19 cellular contexts compared by ENCODE assay signal in the genomic region with DNA sequence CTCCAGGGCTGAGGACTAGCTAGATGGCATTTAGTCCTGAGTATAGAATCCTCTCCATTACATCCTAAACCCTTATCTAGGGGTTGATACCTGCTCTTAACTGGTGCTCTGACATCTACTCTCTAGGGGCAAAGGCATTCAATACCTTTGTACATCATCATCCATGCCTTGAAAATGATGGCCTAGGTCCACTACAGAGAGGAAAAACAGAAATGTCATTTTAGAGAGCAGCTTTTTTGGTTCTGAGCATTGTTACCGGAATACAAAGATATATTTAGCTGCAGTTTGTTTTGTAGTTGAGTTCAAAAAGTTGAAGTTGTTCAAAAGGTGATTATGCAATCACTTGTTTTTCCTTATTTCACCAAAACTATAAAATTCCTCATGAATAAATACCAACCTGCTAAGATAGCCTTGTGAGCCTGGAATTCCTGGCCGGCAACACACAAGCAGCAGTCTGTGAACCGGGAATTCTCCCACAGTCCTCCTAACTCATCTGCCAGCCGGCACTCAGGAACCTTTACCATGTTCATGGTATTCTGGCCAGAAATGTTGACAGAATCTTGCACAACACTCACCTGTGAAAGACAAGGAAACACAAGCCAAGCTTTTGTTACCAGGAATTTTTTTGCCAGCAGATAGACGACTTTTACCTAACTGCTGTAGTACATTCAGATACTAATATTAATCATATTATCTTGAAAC. TPM values are rescaled to one million over a fixed set of nuclear protein-coding genes. Genes with fewer than 3 reads are reported as not detected.
DNase-seq lines count a peak whose midpoint lies in the region; ATAC-seq and TF ChIP-seq lines count a peak whose summit lies in the region.
"Had no signal": no experiment of that assay in that cellular context is flagged by ENCODE, and none has a peak within 500 bp of the region (broad histone marks: within the 10 kb centered on the region; RNA-seq: fewer than 3 reads in every experiment).

No MANE protein-coding gene starts in this region.

- H3K27ac Mint-ChIP-seq in activated T-helper 17 cell treated with anti-CD3 and anti-CD28 coated beads, Interleukin-2, amount 50 U/mL, for 72 hours: peak overlapping the region; percentile 41
- peak overlapping the region; percentile 7 to 59 for H3K27ac Mint-ChIP-seq in effector memory CD8-positive, alpha-beta T cell
- peak overlapping the region; percentile 53 for H3K27ac Mint-ChIP-seq in nephron progenitor cell
- H3K27ac Mint-ChIP-seq in activated CD4-positive, alpha-beta T cell treated with anti-CD3 and anti-CD28 coated beads, Interleukin-2, amount 10 ng/mL, durations not matched to agents 7 days and 5 days: no peak overlapping the region
- H3K27ac Mint-ChIP-seq: activated B cell treated with CpG ODN at 0.5 μM for 24 hours; stimulated activated naive CD8-positive, alpha-beta T cell treated with anti-CD3 and anti-CD28 coated beads, Interleukin-15, Interleukin-2, amounts not matched to agents 100 ng/mL and 50 ng/mL, for 24 hours; T-helper 1 cell treated with Interleukin-12 subunit alpha and Interleukin-12 subunit beta and Interleukin-4 antibody, amounts not matched to agents 30 μg/mL and 1 μg/mL, for 36 hours had no signal

- no peak overlapping the region for H3K4me3 ChIP-seq in tibial artery
- H3K4me3 ChIP-seq: MG63 had no signal

- DNase-seq in effector memory CD8-positive, alpha-beta T cell: no peak
- DNase-seq in nephron progenitor cell (no peak), tibial artery (no peak)
- DNase-seq in activated CD4-positive, alpha-beta T cell treated with anti-CD3 and anti-CD28 coated beads, Interleukin-2, amount 10 ng/mL, durations not matched to agents 7 days and 5 days: no peak
- DNase-seq: activated B cell treated with CpG ODN at 0.5 μM for 24 hours; activated naive CD4-positive, alpha-beta T cell treated with Interleukin-2 at 50 U/mL for 16 hours; DMS153; HCEC 1CT; hippocampal formation; MG63; NCI-H187 treated with DMSO at 0.1 percent for 48 hours; NCI-H446 treated with DMSO at 0.1 percent for 48 hours; stimulated activated CD4-positive, alpha-beta T cell treated with anti-CD3 and anti-CD28 coated beads, Interleukin-15, amount 100 ng/mL, for 24 hours had no signal

- peaks cover 5% of the 10 kb centered on the region for H3K4me1 Mint-ChIP-seq in activated T-helper 17 cell treated with anti-CD3 and anti-CD28 coated beads, Interleukin-2, amount 50 U/mL, for 72 hours
- no peaks in the 10 kb centered on the region for H3K4me1 Mint-ChIP-seq in effector memory CD8-positive, alpha-beta T cell (ENCODE audit: low read depth in 2 of 2)
- peaks cover 13% of the 10 kb centered on the region for H3K4me1 Mint-ChIP-seq in nephron progenitor cell
- H3K4me1 Mint-ChIP-seq in activated CD4-positive, alpha-beta T cell treated with anti-CD3 and anti-CD28 coated beads, Interleukin-2, amount 10 ng/mL, durations not matched to agents 7 days and 5 days: no peaks in the 10 kb centered on the region
- H3K4me1 Mint-ChIP-seq: activated B cell treated with CpG ODN at 0.5 μM for 24 hours had no signal

- H3K27ac ChIP-seq in tibial artery: peak overlapping the region; percentile 65 to 86

- intact Hi-C loops in tibial artery (cut with DNase I; ENCODE audit: low total_unique reads): loop anchor here (5.0 to 10.0 kb wide), 2 partner anchors 34 to 64 kb away; partner anchors contain the start of genes NXPH3 and SPOP

- peaks cover 0 to 67% (median 22%) of the 10 kb centered on the region in 4 donors for H3K4me1 ChIP-seq in tibial artery

- H3K4me3 Mint-ChIP-seq in activated T-helper 17 cell treated with anti-CD3 and anti-CD28 coated beads, Interleukin-2, amount 50 U/mL, for 72 hours: no peak overlapping the region
- no peak overlapping the region for H3K4me3 Mint-ChIP-seq in effector memory CD8-positive, alpha-beta T cell
- H3K4me3 Mint-ChIP-seq in nephron progenitor cell: no peak overlapping the region
- no peak overlapping the region for H3K4me3 Mint-ChIP-seq in activated CD4-positive, alpha-beta T cell treated with anti-CD3 and anti-CD28 coated beads, Interleukin-2, amount 10 ng/mL, durations not matched to agents 7 days and 5 days
- H3K4me3 Mint-ChIP-seq: activated B cell treated with CpG ODN at 0.5 μM for 24 hours; stimulated activated naive CD8-positive, alpha-beta T cell treated with anti-CD3 and anti-CD28 coated beads, Interleukin-15, Interleukin-2, amounts not matched to agents 100 ng/mL and 50 ng/mL, for 24 hours; T-helper 1 cell treated with Interleukin-12 subunit alpha and Interleukin-12 subunit beta and Interleukin-4 antibody, amounts not matched to agents 30 μg/mL and 1 μg/mL, for 36 hours had no signal

- peaks cover 39 to 51% (median 45%) of the 10 kb centered on the region in 3 donors for H3K36me3 ChIP-seq in tibial artery

- ATAC-seq in activated T-helper 17 cell treated with anti-CD3 and anti-CD28 coated beads, Interleukin-2, amount 50 U/mL, for 72 hours (replicated peaks): no peak
- no peak for ATAC-seq in effector memory CD8-positive, alpha-beta T cell (replicated peaks)
- ATAC-seq in HG02973 (IDR thresholded peaks at IDR 0.05; ENCODE audit: unreplicated experiment) (no peak), HG02623 (IDR thresholded peaks at IDR 0.05; ENCODE audit: unreplicated experiment) (no peak)

- H3K36me3 Mint-ChIP-seq in activated T-helper 17 cell treated with anti-CD3 and anti-CD28 coated beads, Interleukin-2, amount 50 U/mL, for 72 hours (ENCODE audit: low read depth): peaks cover 98% of the 10 kb centered on the region
- peaks cover 61% of the 10 kb centered on the region for H3K36me3 Mint-ChIP-seq in effector memory CD8-positive, alpha-beta T cell (ENCODE audit: insufficient read depth)
- peaks cover 43% of the 10 kb centered on the region for H3K36me3 Mint-ChIP-seq in nephron progenitor cell (ENCODE audit: low read depth)
- H3K36me3 Mint-ChIP-seq in activated CD4-positive, alpha-beta T cell treated with anti-CD3 and anti-CD28 coated beads, Interleukin-2, amount 10 ng/mL, durations not matched to agents 7 days and 5 days (ENCODE audit: low read depth): peaks cover 40% of the 10 kb centered on the region

- CTCF ChIA-PET in activated CD4-positive, alpha-beta T cell treated with anti-CD3 and anti-CD28 coated beads, Interleukin-2, amount 10 ng/mL, durations not matched to agents 7 days and 5 days (lab: Charles Lee): interaction anchor here (1.0 kb wide), 1 partner anchor 16 kb away, joined by 3 read pairs; no protein-coding TSS in a partner anchor

- H3K9me3 ChIP-seq in tibial artery: no peaks in the 10 kb centered on the region
- H3K9me3 ChIP-seq: MG63 had no signal

- POLR2A ChIA-PET in activated CD4-positive, alpha-beta T cell treated with anti-CD3 and anti-CD28 coated beads, Interleukin-2, amount 10 ng/mL, durations not matched to agents 7 days and 5 days (lab: Charles Lee): no interaction called here

- TF ChIP-seq CTCF in nephron progenitor cell (IDR thresholded peaks at IDR 0.05) (no peak), tibial artery (IDR thresholded peaks at IDR 0.05) (no peak)

- no peaks in the 10 kb centered on the region for H3K27me3 Mint-ChIP-seq in activated T-helper 17 cell treated with anti-CD3 and anti-CD28 coated beads, Interleukin-2, amount 50 U/mL, for 72 hours
- no peaks in the 10 kb centered on the region for H3K27me3 Mint-ChIP-seq in effector memory CD8-positive, alpha-beta T cell
- no peaks in the 10 kb centered on the region for H3K27me3 Mint-ChIP-seq in nephron progenitor cell (ENCODE audit: low read depth, poor library complexity)
- H3K27me3 Mint-ChIP-seq in activated CD4-positive, alpha-beta T cell treated with anti-CD3 and anti-CD28 coated beads, Interleukin-2, amount 10 ng/mL, durations not matched to agents 7 days and 5 days: no peaks in the 10 kb centered on the region
- H3K27me3 Mint-ChIP-seq: activated B cell treated with CpG ODN at 0.5 μM for 24 hours; stimulated activated naive CD8-positive, alpha-beta T cell treated with anti-CD3 and anti-CD28 coated beads, Interleukin-15, Interleukin-2, amounts not matched to agents 100 ng/mL and 50 ng/mL, for 24 hours had no signal

- H3K9me3 Mint-ChIP-seq in activated T-helper 17 cell treated with anti-CD3 and anti-CD28 coated beads, Interleukin-2, amount 50 U/mL, for 72 hours: no peaks in the 10 kb centered on the region
- H3K9me3 Mint-ChIP-seq in effector memory CD8-positive, alpha-beta T cell: no peaks in the 10 kb centered on the region
- no peaks in the 10 kb centered on the region for H3K9me3 Mint-ChIP-seq in nephron progenitor cell
- H3K9me3 Mint-ChIP-seq in activated CD4-positive, alpha-beta T cell treated with anti-CD3 and anti-CD28 coated beads, Interleukin-2, amount 10 ng/mL, durations not matched to agents 7 days and 5 days: no peaks in the 10 kb centered on the region
- H3K9me3 Mint-ChIP-seq: activated B cell treated with CpG ODN at 0.5 μM for 24 hours; stimulated activated naive CD8-positive, alpha-beta T cell treated with anti-CD3 and anti-CD28 coated beads, Interleukin-15, Interleukin-2, amounts not matched to agents 100 ng/mL and 50 ng/mL, for 24 hours; T-helper 1 cell treated with Interleukin-12 subunit alpha and Interleukin-12 subunit beta and Interleukin-4 antibody, amounts not matched to agents 30 μg/mL and 1 μg/mL, for 36 hours had no signal

- no peaks in the 10 kb centered on the region for H3K27me3 ChIP-seq in tibial artery
- H3K27me3 ChIP-seq: MG63 had no signal

RNA-seq across cellular contexts. Expression of gene NXPH3, which starts 35.4 kb away (rescaled TPM):
- not detected for total RNA-seq in activated T-helper 17 cell treated with anti-CD3 and anti-CD28 coated beads, Interleukin-2, amount 50 U/mL, for 72 hours
- not detected for total RNA-seq in activated CD4-positive, alpha-beta T cell treated with anti-CD3 and anti-CD28 coated beads, Interleukin-2, amount 10 ng/mL, durations not matched to agents 7 days and 5 days
- total RNA-seq: activated B cell treated with CpG ODN at 0.5 μM for 24 hours, kidney epithelial cell had no signal
